In the genomic region with DNA sequence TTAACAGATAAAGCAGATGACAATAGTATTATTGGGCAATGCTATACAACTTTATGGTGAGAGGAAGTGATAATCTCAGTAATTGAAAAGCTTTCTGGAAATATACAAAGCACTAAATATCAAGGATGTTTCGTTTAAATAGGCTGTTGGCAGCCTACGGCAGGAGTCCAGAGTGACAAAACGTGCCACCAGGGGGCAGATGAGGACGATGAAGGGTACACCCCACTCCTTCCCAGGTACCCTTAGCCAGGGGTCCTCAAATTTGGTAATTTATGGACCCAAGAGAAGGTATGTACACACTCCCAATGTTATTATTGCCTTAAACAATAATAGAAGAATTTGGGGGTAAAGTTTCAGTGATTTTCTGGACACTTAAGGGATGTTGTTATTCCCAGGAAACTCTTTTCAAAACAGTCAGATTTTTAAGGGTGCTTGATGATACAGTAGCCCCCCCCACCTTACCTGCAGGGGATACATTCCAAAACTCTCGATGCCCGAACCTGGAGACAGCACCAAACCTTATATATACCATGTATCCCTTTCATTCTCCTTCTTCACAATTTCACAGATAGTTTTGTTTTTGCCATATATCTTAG, we compare ENCODE assay signal across 9 cellular contexts. TPM values are rescaled to one million over a fixed set of nuclear protein-coding genes. Genes with fewer than 3 reads are reported as not detected.
DNase-seq lines count a peak whose midpoint lies in the region; ATAC-seq and TF ChIP-seq lines count a peak whose summit lies in the region.
"Had no signal": no experiment of that assay in that cellular context is flagged by ENCODE, and none has a peak within 500 bp of the region (broad histone marks: within the 10 kb centered on the region; RNA-seq: fewer than 3 reads in every experiment).

No MANE protein-coding gene starts in this region.

- TF ChIP-seq CTCF in RWPE1 (conservative IDR thresholded peaks at IDR 0.05; ENCODE audit: low read depth) = peak; percentile 52

- H3K27me3 Mint-ChIP-seq in stimulated activated naive CD8-positive, alpha-beta T cell treated with anti-CD3 and anti-CD28 coated beads, Interleukin-15, amount 100 ng/mL, for 72 hours = peaks cover 24% of the 10 kb centered on the region
- H3K27me3 Mint-ChIP-seq: activated naive CD4-positive, alpha-beta T cell treated with anti-CD3 and anti-CD28 coated beads, Interleukin-2, amount 50 U/mL, for 24 hours had no signal

- H3K4me1 Mint-ChIP-seq in stimulated activated naive CD8-positive, alpha-beta T cell treated with anti-CD3 and anti-CD28 coated beads, Interleukin-15, amount 100 ng/mL, for 72 hours = no peaks in the 10 kb centered on the region
- H3K4me1 Mint-ChIP-seq: activated naive CD4-positive, alpha-beta T cell treated with anti-CD3 and anti-CD28 coated beads, Interleukin-2, amount 50 U/mL, for 24 hours had no signal

- H3K9me3 Mint-ChIP-seq in stimulated activated naive CD8-positive, alpha-beta T cell treated with anti-CD3 and anti-CD28 coated beads, Interleukin-15, amount 100 ng/mL, for 72 hours = no peaks in the 10 kb centered on the region
- H3K9me3 Mint-ChIP-seq: activated naive CD4-positive, alpha-beta T cell treated with anti-CD3 and anti-CD28 coated beads, Interleukin-2, amount 50 U/mL, for 24 hours had no signal

- CTCF ChIA-PET in RWPE1 (lab: Yijun Ruan, JAX) = interaction anchor here (0.7 kb wide), 1 partner anchor 9 kb away, joined by 4 read pairs; no protein-coding TSS in a partner anchor

- H3K27ac Mint-ChIP-seq in stimulated activated naive CD8-positive, alpha-beta T cell treated with anti-CD3 and anti-CD28 coated beads, Interleukin-15, amount 100 ng/mL, for 72 hours = no peak overlapping the region
- H3K27ac Mint-ChIP-seq: activated naive CD4-positive, alpha-beta T cell treated with anti-CD3 and anti-CD28 coated beads, Interleukin-2, amount 50 U/mL, for 24 hours had no signal

- no peak overlapping the region for H3K27ac ChIP-seq in RWPE1

- peak; percentile 46 for DNase-seq in stimulated activated naive CD8-positive, alpha-beta T cell treated with anti-CD3 and anti-CD28 coated beads, Interleukin-15, Interleukin-2, amounts not matched to agents 100 U/mL and 50 U/mL, for 24 hours
- no peak for DNase-seq in stimulated activated naive CD8-positive, alpha-beta T cell treated with anti-CD3 and anti-CD28 coated beads, Interleukin-15, amount 100 ng/mL, for 72 hours
- DNase-seq in RWPE1 (ENCODE audit: low spot score) = peak; percentile 9
- DNase-seq in head of caudate nucleus = peak in 38 of 42 donors; percentile 39 to 86 (median 65)
- peak; percentile 6 for DNase-seq in stimulated activated CD8-positive, alpha-beta memory T cell treated with anti-CD3 and anti-CD28 coated beads, Interleukin-15, amount 100 ng/mL, for 24 hours (ENCODE audit: low read depth)
- no peak for DNase-seq in occipital lobe (lab: John Stamatoyannopoulos, UW)
- DNase-seq in DMS79 (lab: John Stamatoyannopoulos, UW) = no peak

- POLR2A ChIA-PET in RWPE1 (lab: Yijun Ruan, JAX; ENCODE audit: low non-redundant PET) = no interaction called here

- intact Hi-C loops in head of caudate nucleus (cut with DNase I) = loop anchor here (5.0 kb wide), 1 partner anchor 208 kb away; no protein-coding TSS in a partner anchor

- no peak overlapping the region for H3K4me3 Mint-ChIP-seq in stimulated activated naive CD8-positive, alpha-beta T cell treated with anti-CD3 and anti-CD28 coated beads, Interleukin-15, amount 100 ng/mL, for 72 hours
- H3K4me3 Mint-ChIP-seq: activated naive CD4-positive, alpha-beta T cell treated with anti-CD3 and anti-CD28 coated beads, Interleukin-2, amount 50 U/mL, for 24 hours had no signal

- ATAC-seq in stimulated activated naive CD8-positive, alpha-beta T cell treated with anti-CD3 and anti-CD28 coated beads, Interleukin-15, Interleukin-2, amounts not matched to agents 100 U/mL and 50 U/mL, for 24 hours = no peak
- ATAC-seq in stimulated activated naive CD8-positive, alpha-beta T cell treated with anti-CD3 and anti-CD28 coated beads, Interleukin-15, amount 100 ng/mL, for 72 hours = no peak
- no peak for ATAC-seq in HG03571 (IDR thresholded peaks at IDR 0.05; ENCODE audit: unreplicated experiment)

RNA-seq across cellular contexts. Expression of a gene that starts 1.4 kb away (rescaled TPM):
- total RNA-seq in occipital lobe = 1.7 TPM

RNA-seq across cellular contexts. Expression of a gene that starts 38.1 kb away (rescaled TPM):
- 76.4 TPM for total RNA-seq in occipital lobe

Comparison
In these comparisons a context has a peak if more than half of its experiments do, and no peak if none do; other contexts are left out.
1. DNase-seq: peak in stimulated activated naive CD8-positive, alpha-beta T cell treated with anti-CD3 and anti-CD28 coated beads, Interleukin-15, Interleukin-2, amounts not matched to agents 100 U/mL and 50 U/mL, for 24 hours (single experiment), RWPE1 (single experiment), head of caudate nucleus (38 of 42) and stimulated activated CD8-positive, alpha-beta memory T cell treated with anti-CD3 and anti-CD28 coated beads, Interleukin-15, amount 100 ng/mL, for 24 hours (single experiment); none in stimulated activated naive CD8-positive, alpha-beta T cell treated with anti-CD3 and anti-CD28 coated beads, Interleukin-15, amount 100 ng/mL, for 72 hours (0 of 2), occipital lobe (single experiment) and DMS79 (single experiment).